ENCODE assay signal across 22 cellular contexts in genomic region chr5:58763390-58763789, GRCh38.
"Had no signal": no experiment of that assay in that cellular context is flagged by ENCODE, and none has a peak within 500 bp of the region (broad histone marks: within the 10 kb centered on the region; RNA-seq: fewer than 3 reads in every experiment).

No MANE protein-coding gene starts in this region.

- H3K36me3 Mint-ChIP-seq: activated CD8-positive, alpha-beta memory T cell treated with anti-CD3 and anti-CD28 coated beads, Interleukin-2, amount 10 ng/mL, durations not matched to agents 7 days and 5 days; activated naive CD4-positive, alpha-beta T cell treated with anti-CD3 and anti-CD28 coated beads, Interleukin-2, amount 50 U/mL, for 24 hours; immature natural killer cell; naive B cell; stimulated activated memory B cell treated with anti-CD40 and anti-IgM and Interleukin-4, amounts not matched to agents 10 μg/mL and 1 μg/mL and 100 μg/mL, for 72 hours; WTC11 had no signal

- DNase-seq: activated CD4-positive, alpha-beta T cell treated with anti-CD3 and anti-CD28 coated beads for 1 hour; activated CD8-positive, alpha-beta memory T cell treated with anti-CD3 and anti-CD28 coated beads, Interleukin-2, amount 10 ng/mL, durations not matched to agents 7 days and 5 days; activated CD8-positive, alpha-beta T cell treated with anti-CD3 and anti-CD28 coated beads, Interleukin-2, amount 10 ng/mL, durations not matched to agents 7 days and 5 days; activated T-cell treated with anti-CD3 and anti-CD28 coated beads for 4 hours; central memory CD4-positive, alpha-beta T cell; foreskin fibroblast; heart left ventricle; immature natural killer cell; kidney; left colon; naive B cell; ovary; stimulated activated CD4-positive, alpha-beta T cell treated with anti-CD3 and anti-CD28 coated beads, Interleukin-4, amount 100 ng/mL, for 24 hours; T-helper 17 cell; tibial artery; upper lobe of right lung had no signal

- H3K4me3 Mint-ChIP-seq: activated CD8-positive, alpha-beta memory T cell treated with anti-CD3 and anti-CD28 coated beads, Interleukin-2, amount 10 ng/mL, durations not matched to agents 7 days and 5 days; activated CD8-positive, alpha-beta T cell treated with anti-CD3 and anti-CD28 coated beads, Interleukin-2, amount 10 ng/mL, durations not matched to agents 7 days and 5 days; activated naive CD4-positive, alpha-beta T cell treated with anti-CD3 and anti-CD28 coated beads, Interleukin-2, amount 50 U/mL, for 24 hours; immature natural killer cell; naive B cell; stimulated activated memory B cell treated with anti-CD40 and anti-IgM and Interleukin-4, amounts not matched to agents 10 μg/mL and 1 μg/mL and 100 μg/mL, for 72 hours; T-helper 17 cell; WTC11 had no signal

- H3K27ac Mint-ChIP-seq: activated CD8-positive, alpha-beta memory T cell treated with anti-CD3 and anti-CD28 coated beads, Interleukin-2, amount 10 ng/mL, durations not matched to agents 7 days and 5 days; activated CD8-positive, alpha-beta T cell treated with anti-CD3 and anti-CD28 coated beads, Interleukin-2, amount 10 ng/mL, durations not matched to agents 7 days and 5 days; activated naive CD4-positive, alpha-beta T cell treated with anti-CD3 and anti-CD28 coated beads, Interleukin-2, amount 50 U/mL, for 24 hours; activated T-helper 2 cell treated with anti-CD3 and anti-CD28 coated beads, Interferon-gamma antibody, Interleukin-2, Interleukin-4, amounts not matched to agents 10 μg/mL and 5 μg/mL and 100 μg/mL, durations not matched to agents 14 hours and 24 hours and 36 hours; immature natural killer cell; progenitor cell of endocrine pancreas; stimulated activated memory B cell treated with anti-CD40 and anti-IgM and Interleukin-4, amounts not matched to agents 10 μg/mL and 1 μg/mL and 100 μg/mL, for 72 hours; T-helper 17 cell; WTC11 had no signal

- H3K9me3 Mint-ChIP-seq: activated naive CD4-positive, alpha-beta T cell treated with anti-CD3 and anti-CD28 coated beads, Interleukin-2, amount 50 U/mL, for 24 hours; activated T-helper 2 cell treated with anti-CD3 and anti-CD28 coated beads, Interferon-gamma antibody, Interleukin-2, Interleukin-4, amounts not matched to agents 10 μg/mL and 5 μg/mL and 100 μg/mL, durations not matched to agents 14 hours and 24 hours and 36 hours; immature natural killer cell; naive B cell; stimulated activated memory B cell treated with anti-CD40 and anti-IgM and Interleukin-4, amounts not matched to agents 10 μg/mL and 1 μg/mL and 100 μg/mL, for 72 hours; WTC11 had no signal

- H3K4me1 Mint-ChIP-seq: WTC11 had no signal

- H3K27me3 Mint-ChIP-seq: activated CD8-positive, alpha-beta memory T cell treated with anti-CD3 and anti-CD28 coated beads, Interleukin-2, amount 10 ng/mL, durations not matched to agents 7 days and 5 days; activated naive CD4-positive, alpha-beta T cell treated with anti-CD3 and anti-CD28 coated beads, Interleukin-2, amount 50 U/mL, for 24 hours; naive B cell; progenitor cell of endocrine pancreas; stimulated activated memory B cell treated with anti-CD40 and anti-IgM and Interleukin-4, amounts not matched to agents 10 μg/mL and 1 μg/mL and 100 μg/mL, for 72 hours; T-helper 17 cell had no signal

- ATAC-seq: activated CD8-positive, alpha-beta memory T cell treated with anti-CD3 and anti-CD28 coated beads, Interleukin-2, amount 10 ng/mL, durations not matched to agents 7 days and 5 days; activated CD8-positive, alpha-beta T cell treated with anti-CD3 and anti-CD28 coated beads, Interleukin-2, amount 10 ng/mL, durations not matched to agents 7 days and 5 days; heart left ventricle; left colon; sciatic nerve; stimulated activated memory B cell treated with anti-CD40 and anti-IgM and Interleukin-4, amounts not matched to agents 10 μg/mL and 1 μg/mL and 100 μg/mL, for 72 hours; T-helper 17 cell; WTC11 had no signal
